Comparison of ENCODE assay signal across 20 cellular contexts in genomic region chr2:73895473-73895872, GRCh38. TPM values are rescaled to one million over a fixed set of nuclear protein-coding genes. Genes with fewer than 3 reads are reported as not detected.
DNase-seq lines count a peak whose midpoint lies in the region; TF ChIP-seq lines count a peak whose summit lies in the region.
"Had no signal": no experiment of that assay in that cellular context is flagged by ENCODE, and none has a peak within 500 bp of the region (broad histone marks: within the 10 kb centered on the region; RNA-seq: fewer than 3 reads in every experiment).

No MANE protein-coding gene starts in this region.

- no peak for DNase-seq in activated naive CD8-positive, alpha-beta T cell treated with anti-CD3 and anti-CD28 coated beads for 36 hours
- DNase-seq in chondrocyte (ENCODE audit: low spot score) = no peak
- no peak for DNase-seq in uterus
- DNase-seq in OCI-M2 (lab: John Stamatoyannopoulos, UW; ENCODE audit: unreplicated experiment) = no peak
- no peak for DNase-seq in endothelial cell (ENCODE audit: low spot score)
- DNase-seq in COR-L47 (lab: John Stamatoyannopoulos, UW) = no peak
- DNase-seq: activated naive CD4-positive, alpha-beta T cell treated with Interleukin-2 at 50 U/mL for 16 hours; erythroblast; foreskin melanocyte; left lung; midbrain; NCI-H1092; NCI-H187 treated with DMSO at 0.1 percent for 48 hours; OCI-M1; SHP77 had no signal

- intact Hi-C loops in uterus (cut with DNase I; ENCODE audit: low total_unique reads) = no loop called here

- no peaks in the 10 kb centered on the region for H3K9me3 ChIP-seq in neural cell (ENCODE audit: low read length)
- no peaks in the 10 kb centered on the region for H3K9me3 ChIP-seq in uterus
- H3K9me3 ChIP-seq: left lung had no signal

- H3K36me3 ChIP-seq in neural cell (ENCODE audit: insufficient read depth, low read length) (no peaks in the 10 kb centered on the region), uterus (no peaks in the 10 kb centered on the region)
- H3K36me3 ChIP-seq: left lung had no signal

- H3K9ac ChIP-seq in neural cell (ENCODE audit: low read length) = no peak overlapping the region

- no peak for TF ChIP-seq POLR2A in uterus (IDR thresholded peaks at IDR 0.05)

- no peaks in the 10 kb centered on the region for H3K79me2 ChIP-seq in neural cell (replicated peaks; ENCODE audit: insufficient read depth, low read length)
- H3K79me2 ChIP-seq: hepatocyte had no signal

- H3K4me3 ChIP-seq in neural cell (ENCODE audit: low read length) = no peak overlapping the region
- H3K4me3 ChIP-seq in uterus = peak overlapping the region; percentile 35 to 76
- H3K4me3 ChIP-seq: hepatocyte, left lung had no signal

- H3K27me3 Mint-ChIP-seq in activated naive CD8-positive, alpha-beta T cell = no peaks in the 10 kb centered on the region
- H3K27me3 Mint-ChIP-seq in activated naive CD8-positive, alpha-beta T cell treated with anti-CD3 and anti-CD28 coated beads for 36 hours = no peaks in the 10 kb centered on the region
- no peaks in the 10 kb centered on the region for H3K27me3 Mint-ChIP-seq in chondrocyte (ENCODE audit: low read depth)
- H3K27me3 Mint-ChIP-seq in endothelial cell (ENCODE audit: unreplicated experiment) = peaks cover 6% of the 10 kb centered on the region

- H3K4me3 Mint-ChIP-seq in activated naive CD8-positive, alpha-beta T cell = no peak overlapping the region
- H3K4me3 Mint-ChIP-seq in activated naive CD8-positive, alpha-beta T cell treated with anti-CD3 and anti-CD28 coated beads for 36 hours = no peak overlapping the region
- H3K4me3 Mint-ChIP-seq in chondrocyte (ENCODE audit: unreplicated experiment) = peak overlapping the region; percentile 93
- no peak overlapping the region for H3K4me3 Mint-ChIP-seq in endothelial cell (ENCODE audit: unreplicated experiment)
- H3K4me3 Mint-ChIP-seq: CD14-positive monocyte had no signal

- H3K9me3 Mint-ChIP-seq in activated naive CD8-positive, alpha-beta T cell (ENCODE audit: low read depth) = no peaks in the 10 kb centered on the region
- H3K9me3 Mint-ChIP-seq in activated naive CD8-positive, alpha-beta T cell treated with anti-CD3 and anti-CD28 coated beads for 36 hours = no peaks in the 10 kb centered on the region
- H3K9me3 Mint-ChIP-seq in chondrocyte (ENCODE audit: low read depth) = no peaks in the 10 kb centered on the region
- H3K9me3 Mint-ChIP-seq in endothelial cell (ENCODE audit: unreplicated experiment) = no peaks in the 10 kb centered on the region
- H3K9me3 Mint-ChIP-seq: CD14-positive monocyte had no signal

- H3K27ac Mint-ChIP-seq in activated naive CD8-positive, alpha-beta T cell = peak overlapping the region; percentile 46
- H3K27ac Mint-ChIP-seq in activated naive CD8-positive, alpha-beta T cell treated with anti-CD3 and anti-CD28 coated beads for 36 hours = no peak overlapping the region
- H3K27ac Mint-ChIP-seq in chondrocyte (ENCODE audit: unreplicated experiment) = peak overlapping the region; percentile 95
- H3K27ac Mint-ChIP-seq in endothelial cell (ENCODE audit: unreplicated experiment) = no peak overlapping the region
- H3K27ac Mint-ChIP-seq: CD14-positive monocyte had no signal

- H3F3A ChIP-seq in neural cell (ENCODE audit: insufficient read depth, low read length, poor library complexity, severe bottlenecking) = no peaks in the 10 kb centered on the region

- H2AFZ ChIP-seq in neural cell (ENCODE audit: low read depth, low read length) = no peak overlapping the region
- H2AFZ ChIP-seq: hepatocyte had no signal

- no peaks in the 10 kb centered on the region for H3K4me1 ChIP-seq in uterus
- H3K4me1 ChIP-seq: left lung had no signal

- no peaks in the 10 kb centered on the region for H3K27me3 ChIP-seq in neural cell (ENCODE audit: insufficient read depth, low read depth, low read length)
- no peaks in the 10 kb centered on the region for H3K27me3 ChIP-seq in uterus
- H3K27me3 ChIP-seq: hepatocyte, left lung had no signal

- H3K36me3 Mint-ChIP-seq in activated naive CD8-positive, alpha-beta T cell = no peaks in the 10 kb centered on the region
- H3K36me3 Mint-ChIP-seq in activated naive CD8-positive, alpha-beta T cell treated with anti-CD3 and anti-CD28 coated beads for 36 hours = no peaks in the 10 kb centered on the region
- H3K36me3 Mint-ChIP-seq in chondrocyte (ENCODE audit: low read depth) = peaks cover 19% of the 10 kb centered on the region
- H3K36me3 Mint-ChIP-seq in endothelial cell (ENCODE audit: low read depth, unreplicated experiment) = no peaks in the 10 kb centered on the region
- H3K36me3 Mint-ChIP-seq: CD14-positive monocyte had no signal

- peak overlapping the region; percentile 18 for H3K27ac ChIP-seq in neural cell (ENCODE audit: low read length)
- peak overlapping the region; percentile 93 to 97 for H3K27ac ChIP-seq in uterus
- H3K27ac ChIP-seq: hepatocyte, left lung had no signal

- no peak for TF ChIP-seq CTCF in chondrocyte (IDR thresholded peaks at IDR 0.05)
- TF ChIP-seq CTCF in neural cell (IDR thresholded peaks at IDR 0.05; ENCODE audit: poor library complexity, severe bottlenecking) = no peak
- TF ChIP-seq CTCF in uterus (IDR thresholded peaks at IDR 0.05) = no peak
- TF ChIP-seq CTCF in endothelial cell (IDR thresholded peaks at IDR 0.05; ENCODE audit: unreplicated experiment) = no peak

- no peaks in the 10 kb centered on the region for H4K20me1 ChIP-seq in neural cell (ENCODE audit: insufficient read depth)

- TF ChIP-seq RAD21 in neural cell (conservative IDR thresholded peaks at IDR 0.05) = no peak

- peaks cover 25% of the 10 kb centered on the region for H3K4me1 Mint-ChIP-seq in activated naive CD8-positive, alpha-beta T cell (ENCODE audit: low read depth)
- H3K4me1 Mint-ChIP-seq in activated naive CD8-positive, alpha-beta T cell treated with anti-CD3 and anti-CD28 coated beads for 36 hours = peaks cover 32% of the 10 kb centered on the region
- peaks cover 88% of the 10 kb centered on the region for H3K4me1 Mint-ChIP-seq in chondrocyte (ENCODE audit: low read depth)
- no peaks in the 10 kb centered on the region for H3K4me1 Mint-ChIP-seq in endothelial cell (ENCODE audit: unreplicated experiment)

- TF ChIP-seq EP300 in neural cell (conservative IDR thresholded peaks at IDR 0.05; ENCODE audit: poor library complexity, severe bottlenecking) = peak; percentile 67

- no peak overlapping the region for H3K4me2 ChIP-seq in neural cell (ENCODE audit: low read length)
- H3K4me2 ChIP-seq: hepatocyte had no signal

- H3K9me2 ChIP-seq in neural cell (ENCODE audit: insufficient read depth, low read length) = no peaks in the 10 kb centered on the region

TF ChIP-seq in neural cell, 6 proteins besides CTCF, POLR2A, EP300 and RAD21:
- no peak for TF ChIP-seq EZH2 (IDR thresholded peaks at IDR 0.05; ENCODE audit: borderline replicate concordance, insufficient read depth, low read length, poor library complexity, severe bottlenecking)
- no peak for TF ChIP-seq REST (IDR thresholded peaks at IDR 0.05; ENCODE audit: borderline replicate concordance)
- TF ChIP-seq TAF1 (IDR thresholded peaks at IDR 0.05; ENCODE audit: low read depth) = no peak
- no peak for TF ChIP-seq POLR2AphosphoS5 (IDR thresholded peaks at IDR 0.05)
- no peak for TF ChIP-seq SMC3 (conservative IDR thresholded peaks at IDR 0.05; ENCODE audit: poor library complexity)
- TF ChIP-seq MXI1 (conservative IDR thresholded peaks at IDR 0.05; ENCODE audit: poor library complexity, severe bottlenecking) = no peak
TF ChIP-seq in neural cell: peak in this region for 0.

RNA-seq across cellular contexts. Expression of gene ACTG2, which starts 2.7 kb away (rescaled TPM):
- under 1 TPM; 0.12 to 0.27 TPM for total RNA-seq in activated naive CD8-positive, alpha-beta T cell treated with anti-CD3 and anti-CD28 coated beads for 36 hours
- 173 to 1,480 TPM (median 1,439 TPM) in 3 replicates for total RNA-seq in chondrocyte
- polyA plus RNA-seq in neural cell = 0.67 and 1.6 TPM in 2 replicates
- not detected in 2 replicates for polyA minus RNA-seq in neural cell
- total RNA-seq in uterus = 1,000 to 10,000 TPM in 1 of 4 donors, 100 to 1,000 TPM in 3; 171 to 1,273 (median 578) TPM
- 8.3 TPM for total RNA-seq in endothelial cell (ENCODE audit: unreplicated experiment)
- total RNA-seq: H4 had no signal
- polyA plus RNA-seq: CD14-positive monocyte had no signal

RNA-seq across cellular contexts. Expression of gene DGUOK, which starts 31.2 kb away (rescaled TPM):
- total RNA-seq in activated naive CD8-positive, alpha-beta T cell treated with anti-CD3 and anti-CD28 coated beads for 36 hours = 10 to 100 TPM; 96.8 to 97.1 TPM
- total RNA-seq in chondrocyte = 58.1 to 60.8 TPM (median 58.9 TPM) in 3 replicates
- 168 and 188 TPM in 2 replicates for polyA plus RNA-seq in neural cell
- 58.5 and 63.5 TPM in 2 replicates for polyA minus RNA-seq in neural cell
- 100 to 1,000 TPM in 1 of 4 donors, 10 to 100 TPM in 3; 43.6 to 128 (median 58.6) TPM for total RNA-seq in uterus
- total RNA-seq in endothelial cell (ENCODE audit: unreplicated experiment) = 68.3 TPM

Comparison
In these comparisons a context has a peak if more than half of its experiments do, and no peak if none do; other contexts are left out.
1. H3K27ac Mint-ChIP-seq: peak in activated naive CD8-positive, alpha-beta T cell (single experiment) and chondrocyte (single experiment); none in activated naive CD8-positive, alpha-beta T cell treated with anti-CD3 and anti-CD28 coated beads for 36 hours (single experiment) and endothelial cell (single experiment).
2. RNA of gene ACTG2, which starts 2.7 kb away (total RNA-seq): 173 to 1,480 TPM in chondrocyte and 171 to 1,273 TPM in uterus; 8.3 TPM in endothelial cell (single experiment) and 0.12 to 0.27 TPM in activated naive CD8-positive, alpha-beta T cell treated with anti-CD3 and anti-CD28 coated beads for 36 hours; every median in the first group is over 10 times any median in the second.